Comparison of ENCODE assay signal across 8 cellular contexts in the genomic region with DNA sequence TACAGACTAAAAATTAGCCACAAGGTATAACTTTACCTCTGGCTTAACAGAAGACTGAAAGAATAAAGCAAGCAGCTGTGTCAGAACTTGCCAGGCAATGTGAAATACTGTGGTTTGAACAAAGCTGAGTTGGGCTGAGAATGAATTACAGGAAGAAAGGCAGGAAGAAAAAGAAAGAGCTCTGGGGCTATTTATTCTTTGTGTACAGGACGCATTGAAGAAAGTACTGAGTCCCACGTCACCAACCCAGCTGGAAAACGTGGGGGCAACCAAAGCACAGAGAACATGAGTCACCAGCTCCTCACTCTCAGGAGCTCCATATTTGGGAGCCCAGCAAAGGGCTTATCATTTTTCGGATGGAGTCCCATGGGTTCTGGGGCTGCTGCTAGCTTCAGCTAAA.
A peak's percentile ranks its signal among the peaks of the same experiment; 100 is the strongest.
DNase-seq lines count a peak whose midpoint lies in the region; ATAC-seq and TF ChIP-seq lines count a peak whose summit lies in the region.

No MANE protein-coding gene starts in this region.

- H3K27me3 ChIP-seq in dorsolateral prefrontal cortex, result no peaks in the 10 kb centered on the region

- no peak for TF ChIP-seq CTCF in dorsolateral prefrontal cortex (IDR thresholded peaks at IDR 0.05 in 54 of 56, conservative IDR thresholded peaks at IDR 0.05 in 2 of 56; ENCODE audit: low read depth in 1 of 56, partially characterized antibody in 56 of 56)

- DNase-seq in H4 (ENCODE audit: low spot score) (peak; percentile 43), dorsolateral prefrontal cortex (peak in 7 of 10 donors; percentile 42 to 78 (median 67)), putamen (ENCODE audit: low spot score) (peak; percentile 56), NCI-H2029 (lab: John Stamatoyannopoulos, UW) (no peak), NCI-H128 (lab: John Stamatoyannopoulos, UW; ENCODE audit: unreplicated experiment) (no peak), SIG-M5 (lab: John Stamatoyannopoulos, UW) (no peak)
- DNase-seq in activated CD4-positive, alpha-beta T cell treated with anti-CD3 and anti-CD28 coated beads, Interleukin-2, amount 50 U/mL, for 48 hours, result peak; percentile 71 to 83

- H3K4me3 ChIP-seq in dorsolateral prefrontal cortex, result no peak overlapping the region

- intact Hi-C loops in dorsolateral prefrontal cortex (cut with DNase I), result no loop called here

- no peak for ATAC-seq in GM18873 (IDR thresholded peaks at IDR 0.05; ENCODE audit: low FRiP score, unreplicated experiment)

- peak overlapping the region in 52 of 59 donors; percentile 10 to 92 (median 68) for H3K27ac ChIP-seq in dorsolateral prefrontal cortex

Comparison
In these comparisons a context has a peak if more than half of its experiments do, and no peak if none do; other contexts are left out.
1. DNase-seq: peak in H4 (single experiment), activated CD4-positive, alpha-beta T cell treated with anti-CD3 and anti-CD28 coated beads, Interleukin-2, amount 50 U/mL, for 48 hours (2 of 2), dorsolateral prefrontal cortex (7 of 10) and putamen (single experiment); none in NCI-H2029 (single experiment), NCI-H128 (single experiment) and SIG-M5 (single experiment).